8 cellular contexts compared by ENCODE assay signal in the genomic region with DNA sequence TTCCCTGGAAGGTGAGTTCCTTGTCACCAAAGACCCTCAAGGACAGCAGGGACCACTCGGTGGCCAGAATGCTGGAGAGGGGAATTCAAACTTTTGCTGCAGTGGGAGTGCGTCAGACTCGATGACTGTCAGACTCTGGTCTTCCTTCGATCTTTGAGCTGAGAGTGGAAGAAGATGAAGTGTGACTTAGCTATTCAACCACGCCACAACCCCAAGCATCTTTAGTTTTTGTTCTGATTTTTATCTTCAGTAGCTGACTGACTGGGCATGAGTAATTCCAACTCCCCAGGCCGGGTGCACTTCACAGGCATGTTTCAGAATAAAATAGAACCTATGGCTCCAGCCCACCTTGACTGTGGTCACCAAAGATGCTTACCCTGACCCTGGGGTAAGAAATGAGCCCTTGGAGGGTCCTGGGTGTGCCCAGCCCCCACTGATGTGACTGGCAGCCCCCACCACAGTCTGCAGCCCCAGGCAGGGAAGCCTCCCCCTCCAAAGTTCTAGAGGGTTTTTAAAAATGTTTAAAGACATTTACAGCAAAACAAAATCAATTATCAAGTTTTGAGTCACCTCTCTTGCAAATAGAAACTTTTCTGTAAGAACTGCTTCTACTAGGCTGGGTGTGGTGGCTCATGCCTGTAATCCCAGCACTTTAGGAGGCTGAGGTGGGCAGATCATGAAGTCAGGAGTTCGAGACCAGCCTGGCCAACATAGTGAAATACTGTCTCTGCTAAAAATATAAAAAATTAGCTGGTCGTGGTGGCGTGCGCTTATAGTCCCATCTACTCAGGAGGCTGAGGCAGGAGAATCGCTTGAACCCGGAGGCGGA. TPM values are rescaled to one million over a fixed set of nuclear protein-coding genes. Genes with fewer than 3 reads are reported as not detected.
A peak's percentile ranks its signal among the peaks of the same experiment; 100 is the strongest.
DNase-seq lines count a peak whose midpoint lies in the region; ATAC-seq lines count a peak whose summit lies in the region.

No MANE protein-coding gene starts in this region.

- peak; percentile 46 for DNase-seq in Caki2 (ENCODE audit: low read depth)
- peak; percentile 84 for DNase-seq in activated CD8-positive, alpha-beta memory T cell treated with anti-CD3 and anti-CD28 coated beads, Interleukin-2, amount 10 ng/mL, durations not matched to agents 7 days and 5 days
- DNase-seq in non-pigmented ciliary epithelial cell (ENCODE audit: low read depth), result peak; percentile 73
- DNase-seq in NCI-H2081 treated with DMSO at 0.1 percent for 48 hours (lab: John Stamatoyannopoulos, UW), result no peak
- DNase-seq in NCI-H2171 (lab: John Stamatoyannopoulos, UW), result no peak
- no peak for DNase-seq in ureter (ENCODE audit: low spot score)

- H3K4me3 Mint-ChIP-seq in activated CD8-positive, alpha-beta memory T cell treated with anti-CD3 and anti-CD28 coated beads, Interleukin-2, amount 10 ng/mL, durations not matched to agents 7 days and 5 days, result peak overlapping the region; percentile 39

- H3K9me3 Mint-ChIP-seq in activated CD8-positive, alpha-beta memory T cell treated with anti-CD3 and anti-CD28 coated beads, Interleukin-2, amount 10 ng/mL, durations not matched to agents 7 days and 5 days (ENCODE audit: low read depth), result peaks cover 5% of the 10 kb centered on the region

- CTCF ChIA-PET in activated CD8-positive, alpha-beta memory T cell treated with anti-CD3 and anti-CD28 coated beads, Interleukin-2, amount 10 ng/mL, durations not matched to agents 7 days and 5 days (lab: Charles Lee), result interaction anchor here (0.7 to 1.4 kb wide), 10 partner anchors 9 to 100 kb away, joined by 3 to 7 read pairs (median 4); partner anchors contain the start of genes ADAM17 and YWHAQ

- peaks cover 10% of the 10 kb centered on the region for H3K27me3 Mint-ChIP-seq in activated CD8-positive, alpha-beta memory T cell treated with anti-CD3 and anti-CD28 coated beads, Interleukin-2, amount 10 ng/mL, durations not matched to agents 7 days and 5 days

- in situ Hi-C loops in Caki2 (cut with HindIII; ENCODE audit: low pct_unique_long_range_greater_than_20kb, low sequenced_read_pairs), result no loop called here

- ATAC-seq in HG02870 (IDR thresholded peaks at IDR 0.05; ENCODE audit: unreplicated experiment) (peak; percentile 51), GM18870 (IDR thresholded peaks at IDR 0.05; ENCODE audit: unreplicated experiment) (no peak)
- ATAC-seq in activated CD8-positive, alpha-beta memory T cell treated with anti-CD3 and anti-CD28 coated beads, Interleukin-2, amount 10 ng/mL, durations not matched to agents 7 days and 5 days, result peak; percentile 73

- peaks cover 53% of the 10 kb centered on the region for H3K4me1 Mint-ChIP-seq in activated CD8-positive, alpha-beta memory T cell treated with anti-CD3 and anti-CD28 coated beads, Interleukin-2, amount 10 ng/mL, durations not matched to agents 7 days and 5 days

- H3K36me3 Mint-ChIP-seq in activated CD8-positive, alpha-beta memory T cell treated with anti-CD3 and anti-CD28 coated beads, Interleukin-2, amount 10 ng/mL, durations not matched to agents 7 days and 5 days, result peaks cover 19% of the 10 kb centered on the region

- peak overlapping the region; percentile 87 for H3K27ac Mint-ChIP-seq in activated CD8-positive, alpha-beta memory T cell treated with anti-CD3 and anti-CD28 coated beads, Interleukin-2, amount 10 ng/mL, durations not matched to agents 7 days and 5 days

RNA-seq across cellular contexts. Expression of gene YWHAQ, which starts 24.9 kb away (rescaled TPM):
- 496 and 587 TPM in 2 replicates for total RNA-seq in Caki2 (2014; rRNA removed; shearing (Covaris generic); ENCODE audit: low replicate concordance)
- total RNA-seq in activated CD8-positive, alpha-beta memory T cell treated with anti-CD3 and anti-CD28 coated beads, Interleukin-2, amount 10 ng/mL, durations not matched to agents 7 days and 5 days, result 100 to 1,000 TPM; 300 to 316 TPM
- 225 TPM for total RNA-seq in ureter

Comparison
In these comparisons a context has a peak if more than half of its experiments do, and no peak if none do; other contexts are left out.
1. DNase-seq: peak in Caki2 (single experiment), activated CD8-positive, alpha-beta memory T cell treated with anti-CD3 and anti-CD28 coated beads, Interleukin-2, amount 10 ng/mL, durations not matched to agents 7 days and 5 days (single experiment) and non-pigmented ciliary epithelial cell (single experiment); none in NCI-H2081 treated with DMSO at 0.1 percent for 48 hours (single experiment), NCI-H2171 (single experiment) and ureter (single experiment).